10 cellular contexts compared by ENCODE assay signal in genomic region chr13:73715114-73715909, GRCh38.
A peak's percentile ranks its signal among the peaks of the same experiment; 100 is the strongest.
DNase-seq lines count a peak whose midpoint lies in the region; ATAC-seq and TF ChIP-seq lines count a peak whose summit lies in the region.
"Had no signal": no experiment of that assay in that cellular context is flagged by ENCODE, and none has a peak within 500 bp of the region (broad histone marks: within the 10 kb centered on the region; RNA-seq: fewer than 3 reads in every experiment).

No MANE protein-coding gene starts in this region.

- H3K4me3 Mint-ChIP-seq in CD8-positive, alpha-beta memory T cell: peak overlapping the region; percentile 35 to 87 (median 77)
- H3K4me3 Mint-ChIP-seq in activated B cell treated with CpG ODN at 0.5 μM for 24 hours: no peak overlapping the region

- peak overlapping the region; percentile 52 for H3K27ac ChIP-seq in CD8-positive, alpha-beta memory T cell (ENCODE audit: low read depth, low read length)
- peak overlapping the region; percentile 83 for H3K27ac ChIP-seq in foreskin keratinocyte
- no peak overlapping the region for H3K27ac ChIP-seq in aorta (ENCODE audit: low read depth in 1 of 2, low read length in 2 of 2)
- H3K27ac ChIP-seq: BLaER1 treated with 17β-estradiol and CSF1 and Interleukin-3, amounts not matched to agents 10 nM and 100 nM; SJSA1 had no signal

- 96 to 97% methylated on average over 15 of the region's 15 CpGs for WGBS in aorta, 2 donors

- CTCF ChIA-PET in CD8-positive, alpha-beta memory T cell (lab: Charles Lee): interaction anchor here (1.4 kb wide), 1 partner anchor 12 kb away, joined by 3 read pairs; no protein-coding TSS in a partner anchor
- CTCF ChIA-PET in activated B cell treated with CpG ODN at 0.5 μM for 24 hours (lab: Charles Lee): no interaction called here
- CTCF ChIA-PET in HEK293T (lab: Yijun Ruan, JAX): no interaction called here

- intact Hi-C loops in activated B cell treated with CpG ODN at 0.5 μM for 24 hours (cut with micrococcal nuclease): no loop called here
- intact Hi-C loops in aorta (cut with DNase I): no loop called here

- H3K27me3 Mint-ChIP-seq in CD8-positive, alpha-beta memory T cell: no peaks in the 10 kb centered on the region
- H3K27me3 Mint-ChIP-seq in activated B cell treated with CpG ODN at 0.5 μM for 24 hours: no peaks in the 10 kb centered on the region

- POLR2A ChIA-PET in CD8-positive, alpha-beta memory T cell (lab: Charles Lee): interaction anchor here (2.0 kb wide), 1 partner anchor 51 kb away, joined by 7 read pairs; no protein-coding TSS in a partner anchor
- POLR2A ChIA-PET in activated B cell treated with CpG ODN at 0.5 μM for 24 hours (lab: Charles Lee) (no interaction called here), HEK293T (lab: Yijun Ruan, JAX) (no interaction called here)

- H3K36me3 Mint-ChIP-seq in CD8-positive, alpha-beta memory T cell: peaks cover 3 to 57% (median 21%) of the 10 kb centered on the region in 3 donors
- peaks cover 66% of the 10 kb centered on the region for H3K36me3 Mint-ChIP-seq in activated B cell treated with CpG ODN at 0.5 μM for 24 hours (ENCODE audit: low read depth)

- peak overlapping the region; percentile 30 for H3K4me3 ChIP-seq in CD8-positive, alpha-beta memory T cell (ENCODE audit: low read length)
- H3K4me3 ChIP-seq in aorta (ENCODE audit: low read length in 2 of 2): no peak overlapping the region
- H3K4me3 ChIP-seq in H7 (ENCODE audit: insufficient read depth, low read depth, low read length): no peak overlapping the region
- H3K4me3 ChIP-seq: BLaER1 treated with 17β-estradiol and CSF1 and Interleukin-3, amounts not matched to agents 10 nM and 100 nM; SJSA1 had no signal

- peak; percentile 33 to 83 (median 69) for DNase-seq in CD8-positive, alpha-beta memory T cell
- DNase-seq in activated B cell treated with CpG ODN at 0.5 μM for 24 hours (no peak), foreskin keratinocyte (peak; percentile 13 to 63), aorta (no peak), H7 (no peak), NCI-H187 (lab: John Stamatoyannopoulos, UW) (no peak), HEK293T (ENCODE audit: extremely low spot score) (no peak)

- no peaks in the 10 kb centered on the region for H3K9me3 Mint-ChIP-seq in CD8-positive, alpha-beta memory T cell
- H3K9me3 Mint-ChIP-seq in activated B cell treated with CpG ODN at 0.5 μM for 24 hours: no peaks in the 10 kb centered on the region

- ATAC-seq in HG02571 (IDR thresholded peaks at IDR 0.05; ENCODE audit: unreplicated experiment) (peak; percentile 59), activated B cell treated with CpG ODN at 0.5 μM for 24 hours (ENCODE audit: low read depth) (peak; percentile 25), foreskin keratinocyte (peak; percentile 45), aorta (ENCODE audit: low FRiP score) (no peak)

- peaks cover 51% of the 10 kb centered on the region for H3K4me1 ChIP-seq in CD8-positive, alpha-beta memory T cell (ENCODE audit: insufficient read depth, low read length)
- H3K4me1 ChIP-seq in foreskin keratinocyte (peaks cover 12% of the 10 kb centered on the region), aorta (ENCODE audit: control insufficient read depth in 1 of 2, insufficient read depth in 2 of 2, low read length in 2 of 2) (peaks cover 2 to 8% of the 10 kb centered on the region in 2 donors)
- H3K4me1 ChIP-seq: SJSA1 had no signal

- peak overlapping the region; percentile 84 to 97 (median 94) for H3K27ac Mint-ChIP-seq in CD8-positive, alpha-beta memory T cell
- H3K27ac Mint-ChIP-seq in activated B cell treated with CpG ODN at 0.5 μM for 24 hours: peak overlapping the region; percentile 50

- H3K36me3 ChIP-seq in CD8-positive, alpha-beta memory T cell (ENCODE audit: insufficient read depth, low read length): peaks cover 25% of the 10 kb centered on the region
- peaks cover 6 to 7% of the 10 kb centered on the region in 2 donors for H3K36me3 ChIP-seq in aorta (ENCODE audit: control insufficient read depth in 1 of 2, insufficient read depth in 2 of 2, low read length in 1 of 2)
- H3K36me3 ChIP-seq in H7 (replicated peaks; ENCODE audit: control insufficient read depth, insufficient read depth, low read length): no peaks in the 10 kb centered on the region

- H3K27me3 ChIP-seq in CD8-positive, alpha-beta memory T cell (ENCODE audit: insufficient read depth, low read length, poor library complexity, severe bottlenecking): no peaks in the 10 kb centered on the region
- H3K27me3 ChIP-seq in foreskin keratinocyte: no peaks in the 10 kb centered on the region
- no peaks in the 10 kb centered on the region for H3K27me3 ChIP-seq in aorta (ENCODE audit: control insufficient read depth in 1 of 2, insufficient read depth in 2 of 2, low read length in 1 of 2)
- no peaks in the 10 kb centered on the region for H3K27me3 ChIP-seq in H7 (ENCODE audit: control insufficient read depth, insufficient read depth, low read length)
- H3K27me3 ChIP-seq: BLaER1 treated with 17β-estradiol and CSF1 and Interleukin-3, amounts not matched to agents 10 nM and 100 nM; SJSA1 had no signal

- H3K9me3 ChIP-seq in CD8-positive, alpha-beta memory T cell (ENCODE audit: low read length): no peaks in the 10 kb centered on the region
- H3K9me3 ChIP-seq in aorta (ENCODE audit: control insufficient read depth, low read length): no peaks in the 10 kb centered on the region
- H3K9me3 ChIP-seq: BLaER1 treated with 17β-estradiol and CSF1 and Interleukin-3, amounts not matched to agents 10 nM and 100 nM; SJSA1 had no signal

- H3K4me1 Mint-ChIP-seq in CD8-positive, alpha-beta memory T cell: peaks cover 51 to 86% (median 70%) of the 10 kb centered on the region in 3 donors
- H3K4me1 Mint-ChIP-seq in activated B cell treated with CpG ODN at 0.5 μM for 24 hours: peaks cover 12% of the 10 kb centered on the region

- TF ChIP-seq CTCF in activated B cell treated with CpG ODN at 0.5 μM for 24 hours (IDR thresholded peaks at IDR 0.05) (no peak), foreskin keratinocyte (conservative IDR thresholded peaks at IDR 0.05) (no peak)

TF ChIP-seq in HEK293T, 16 proteins besides CTCF, POLR2A, EP300 and RAD21:
- TF ChIP-seq NFRKB (IDR thresholded peaks at IDR 0.05) (no peak), HDGF (IDR thresholded peaks at IDR 0.05; ENCODE audit: borderline replicate concordance) (no peak), CTBP1 (IDR thresholded peaks at IDR 0.05; ENCODE audit: borderline replicate concordance) (no peak), LEF1 (IDR thresholded peaks at IDR 0.05; ENCODE audit: borderline replicate concordance) (no peak), TARDBP (IDR thresholded peaks at IDR 0.05) (no peak), ELF4 (IDR thresholded peaks at IDR 0.05) (no peak), SUZ12 (IDR thresholded peaks at IDR 0.05) (no peak), FOXK2 (IDR thresholded peaks at IDR 0.05) (no peak), L3MBTL2 (conservative IDR thresholded peaks at IDR 0.05) (no peak), FOXA1 (IDR thresholded peaks at IDR 0.05) (no peak), PKNOX1 (IDR thresholded peaks at IDR 0.05) (no peak), FOXM1 (IDR thresholded peaks at IDR 0.05; ENCODE audit: borderline replicate concordance) (no peak), SP1 (IDR thresholded peaks at IDR 0.05) (no peak), ZNF384 (IDR thresholded peaks at IDR 0.05) (no peak), ARNT (IDR thresholded peaks at IDR 0.05) (no peak), BHLHE40 (IDR thresholded peaks at IDR 0.05; ENCODE audit: borderline replicate concordance) (no peak)

Comparison
In these comparisons a context has a peak if more than half of its experiments do, and no peak if none do; other contexts are left out.
1. DNase-seq: peak in CD8-positive, alpha-beta memory T cell (5 of 5) and foreskin keratinocyte (2 of 2); none in activated B cell treated with CpG ODN at 0.5 μM for 24 hours (single experiment), aorta (0 of 2), H7 (single experiment), NCI-H187 (0 of 2) and HEK293T (single experiment).
2. H3K27ac ChIP-seq: peak in CD8-positive, alpha-beta memory T cell (single experiment) and foreskin keratinocyte (single experiment); none in aorta (0 of 2).